In genomic region chr1:217040696-217041095, GRCh38 we compare ENCODE assay signal across 21 cellular contexts.
"Had no signal": no experiment of that assay in that cellular context is flagged by ENCODE, and none has a peak within 500 bp of the region (broad histone marks: within the 10 kb centered on the region; RNA-seq: fewer than 3 reads in every experiment).

No MANE protein-coding gene starts in this region.

- H3K27me3 ChIP-seq: brain microvascular endothelial cell had no signal

- H3K27ac ChIP-seq: brain microvascular endothelial cell, KMS-11, PC-9, SK-N-MC had no signal

- H3K36me3 ChIP-seq: brain microvascular endothelial cell had no signal

- H3K4me3 ChIP-seq: PC-9, SK-N-MC had no signal

- DNase-seq: activated B cell treated with CpG ODN at 0.5 μM for 24 hours; activated CD4-positive, alpha-beta memory T cell treated with anti-CD3 and anti-CD28 coated beads, Interleukin-2, amount 10 ng/mL, durations not matched to agents 7 days and 5 days; activated CD4-positive, alpha-beta T cell treated with anti-CD3 and anti-CD28 coated beads, Interleukin-2, amount 10 ng/mL, durations not matched to agents 7 days and 5 days; activated gamma-delta T cell; activated naive CD4-positive, alpha-beta T cell treated with anti-CD3 and anti-CD28 coated beads for 36 hours; activated T-cell treated with anti-CD3 and anti-CD28 coated beads for 4 hours; activated T-cell treated with anti-CD3 and anti-CD28 coated beads, Interleukin-2, amount 50 U/mL, for 48 hours; amygdala; brain microvascular endothelial cell; NCI-H1092; NCI-H1930; NCI-H510A; NCI-H526 treated with DMSO at 0.1 percent for 48 hours; PC-9; SIG-M5; T-cell; T-helper 2 cell; T1000 had no signal

- FAIRE-seq: TTC549 had no signal
